In the genomic region with DNA sequence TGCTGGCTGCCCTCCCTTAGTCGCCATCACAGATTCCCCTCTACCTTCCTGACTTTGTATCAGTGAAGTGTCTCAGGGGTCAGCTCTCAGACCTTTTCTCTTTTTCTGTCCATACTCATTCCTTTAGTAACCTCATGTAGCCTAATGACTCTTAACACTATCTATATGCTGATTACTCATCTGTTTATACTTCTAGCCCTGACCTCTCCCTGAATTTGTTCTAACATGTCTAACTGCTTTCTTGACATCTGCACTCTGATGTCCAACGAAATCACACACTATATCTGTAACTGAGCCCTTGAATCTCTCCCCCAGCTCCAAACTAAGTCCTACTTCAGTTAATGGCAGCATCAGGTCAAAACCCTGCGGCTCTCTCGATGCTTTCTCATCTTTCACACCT, we compare ENCODE assay signal across 16 cellular contexts.
"Had no signal": no experiment of that assay in that cellular context is flagged by ENCODE, and none has a peak within 500 bp of the region (broad histone marks: within the 10 kb centered on the region; RNA-seq: fewer than 3 reads in every experiment).

No MANE protein-coding gene starts in this region.

- H3K9me3 Mint-ChIP-seq: activated T-helper 2 cell treated with anti-CD3 and anti-CD28 coated beads, Interferon-gamma antibody, Interleukin-2, Interleukin-4, amounts not matched to agents 10 μg/mL and 5 μg/mL and 100 μg/mL, durations not matched to agents 14 hours and 24 hours and 36 hours; neural crest cell had no signal

- H3K27ac ChIP-seq: adrenal gland, body of pancreas, esophagus muscularis mucosa, left ventricle myocardium inferior, right atrium auricular region, uterus had no signal

- H3K36me3 ChIP-seq: adrenal gland, esophagus muscularis mucosa, left ventricle myocardium inferior, right atrium auricular region, uterus had no signal

- H3K27ac Mint-ChIP-seq: activated T-helper 2 cell treated with anti-CD3 and anti-CD28 coated beads, Interferon-gamma antibody, Interleukin-2, Interleukin-4, amounts not matched to agents 10 μg/mL and 5 μg/mL and 100 μg/mL, durations not matched to agents 14 hours and 24 hours and 36 hours had no signal

- DNase-seq: activated CD4-positive, alpha-beta T cell treated with anti-CD3 and anti-CD28 coated beads, Interleukin-2, amount 50 U/mL, for 1 hour; activated naive CD4-positive, alpha-beta T cell treated with anti-CD3 and anti-CD28 coated beads, Interleukin-2, amount 50 U/mL, for 16 hours; adrenal gland; body of pancreas; dermis blood vessel endothelial cell; glutamatergic neuron; islet precursor cell; left ventricle myocardium inferior; mesendoderm; posterior cingulate gyrus; small intestine; uterus had no signal

- H3K4me1 ChIP-seq: adrenal gland, body of pancreas, uterus had no signal

- H3K4me3 ChIP-seq: adrenal gland, body of pancreas, esophagus muscularis mucosa, left ventricle myocardium inferior, right atrium auricular region, uterus had no signal

- H3K4me3 Mint-ChIP-seq: neural crest cell had no signal

- H3K9me3 ChIP-seq: adrenal gland, body of pancreas, esophagus muscularis mucosa, left ventricle myocardium inferior, right atrium auricular region, uterus had no signal

- H3K27me3 ChIP-seq: adrenal gland, body of pancreas, esophagus muscularis mucosa, right atrium auricular region, uterus had no signal

- ATAC-seq: body of pancreas had no signal
